In the genomic region with DNA sequence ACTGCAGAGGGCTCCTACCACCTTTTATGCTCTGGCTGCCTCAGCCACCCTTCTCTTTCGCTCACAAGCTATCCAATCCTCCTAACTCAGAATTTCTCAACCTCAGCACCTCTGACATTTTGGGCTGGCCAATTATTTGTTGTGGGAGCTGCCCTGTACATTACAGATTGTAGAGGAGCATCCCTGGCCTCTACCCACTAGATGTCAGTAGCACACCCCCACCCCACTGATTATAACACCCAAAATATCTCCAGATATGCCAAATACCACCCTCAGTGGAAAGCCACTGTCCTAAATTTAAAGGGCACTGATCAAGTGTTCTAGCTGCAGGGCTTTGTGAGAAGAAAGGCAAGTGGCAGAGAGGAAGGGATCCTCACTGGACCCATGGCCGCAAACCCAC, we compare ENCODE assay signal across 15 cellular contexts.
DNase-seq lines count a peak whose midpoint lies in the region; ATAC-seq and TF ChIP-seq lines count a peak whose summit lies in the region.
"Had no signal": no experiment of that assay in that cellular context is flagged by ENCODE, and none has a peak within 500 bp of the region (broad histone marks: within the 10 kb centered on the region; RNA-seq: fewer than 3 reads in every experiment).

No MANE protein-coding gene starts in this region.

- no peak overlapping the region for H3K27ac ChIP-seq in brain microvascular endothelial cell
- H3K27ac ChIP-seq: BLaER1 treated with 17β-estradiol and CSF1 and Interleukin-3, amounts not matched to agents 10 nM and 100 nM; colonic mucosa; epithelial cell of prostate; HL-60 had no signal

- peak; percentile 20; the same call in 1 of the 2 replicates for TF ChIP-seq CTCF in LNCaP clone FGC (IDR thresholded peaks at IDR 0.05; ENCODE audit: control insufficient read depth, extremely low read depth, insufficient read depth)
- TF ChIP-seq CTCF in brain microvascular endothelial cell (IDR thresholded peaks at IDR 0.05; ENCODE audit: low read depth, low read length, missing control alignments): peak; percentile 29
- TF ChIP-seq CTCF in retinal pigment epithelial cell (conservative IDR thresholded peaks at IDR 0.05; ENCODE audit: low read depth, low read length): peak; percentile 20
- TF ChIP-seq CTCF in progenitor cell of endocrine pancreas (IDR thresholded peaks at IDR 0.05; ENCODE audit: unreplicated experiment): no peak

- H3K4me3 ChIP-seq in LNCaP clone FGC (ENCODE audit: low read depth, low read length) (no peak overlapping the region), brain microvascular endothelial cell (ENCODE audit: low read depth, low read length) (no peak overlapping the region), retinal pigment epithelial cell (ENCODE audit: low read length) (no peak overlapping the region)
- H3K4me3 ChIP-seq: BLaER1 treated with 17β-estradiol and CSF1 and Interleukin-3, amounts not matched to agents 10 nM and 100 nM; colonic mucosa had no signal

- no peak overlapping the region for H3K27ac Mint-ChIP-seq in progenitor cell of endocrine pancreas
- H3K27ac Mint-ChIP-seq: activated CD4-positive, alpha-beta memory T cell treated with anti-CD3 and anti-CD28 coated beads for 36 hours had no signal

- peaks cover 23% of the 10 kb centered on the region for H3K27me3 Mint-ChIP-seq in progenitor cell of endocrine pancreas
- H3K27me3 Mint-ChIP-seq: activated CD4-positive, alpha-beta memory T cell treated with anti-CD3 and anti-CD28 coated beads for 36 hours had no signal

- peak; percentile 41 for ATAC-seq in left ventricle myocardium superior

- H3K4me3 Mint-ChIP-seq in progenitor cell of endocrine pancreas (ENCODE audit: low read depth): no peak overlapping the region
- H3K4me3 Mint-ChIP-seq: activated CD4-positive, alpha-beta memory T cell treated with anti-CD3 and anti-CD28 coated beads for 36 hours had no signal

- in situ Hi-C loops in brain microvascular endothelial cell (cut with HindIII; ENCODE audit: low pct_ligation_motif_present, low sequenced_read_pairs): no loop called here

- H3K36me3 ChIP-seq in brain microvascular endothelial cell (replicated peaks): no peaks in the 10 kb centered on the region
- H3K36me3 ChIP-seq: BLaER1 treated with 17β-estradiol and CSF1 and Interleukin-3, amounts not matched to agents 10 nM and 100 nM; colonic mucosa had no signal

- DNase-seq in LNCaP clone FGC (ENCODE audit: low read depth) (no peak), brain microvascular endothelial cell (no peak), left ventricle myocardium superior (no peak), retinal pigment epithelial cell (ENCODE audit: low read depth) (no peak), amniotic stem cell (lab: John Stamatoyannopoulos, UW) (no peak), progenitor cell of endocrine pancreas (ENCODE audit: low spot score, unreplicated experiment) (no peak)
- DNase-seq in activated CD4-positive, alpha-beta T cell treated with anti-CD3 and anti-CD28 coated beads for 4 hours: no peak
- DNase-seq: activated CD4-positive, alpha-beta memory T cell treated with anti-CD3 and anti-CD28 coated beads for 36 hours; colonic mucosa; kidney glomerular epithelial cell; NCI-H146; stimulated activated CD4-positive, alpha-beta T cell treated with anti-CD3 and anti-CD28 coated beads, Interleukin-15, amount 100 ng/mL, for 24 hours had no signal

- intact Hi-C loops in left ventricle myocardium superior (cut with micrococcal nuclease): no loop called here

- no peaks in the 10 kb centered on the region for H3K36me3 Mint-ChIP-seq in progenitor cell of endocrine pancreas (ENCODE audit: insufficient read depth)
- H3K36me3 Mint-ChIP-seq: activated CD4-positive, alpha-beta memory T cell treated with anti-CD3 and anti-CD28 coated beads for 36 hours had no signal

- H3K4me1 Mint-ChIP-seq in progenitor cell of endocrine pancreas (ENCODE audit: low read depth): peaks cover 2% of the 10 kb centered on the region

- H3K27me3 ChIP-seq in brain microvascular endothelial cell (replicated peaks): no peaks in the 10 kb centered on the region
- H3K27me3 ChIP-seq: BLaER1 treated with 17β-estradiol and CSF1 and Interleukin-3, amounts not matched to agents 10 nM and 100 nM; colonic mucosa had no signal

- H3K9me3 Mint-ChIP-seq in progenitor cell of endocrine pancreas (ENCODE audit: low read depth): peaks cover 4% of the 10 kb centered on the region
- H3K9me3 Mint-ChIP-seq: activated CD4-positive, alpha-beta memory T cell treated with anti-CD3 and anti-CD28 coated beads for 36 hours had no signal
